In the genomic region with DNA sequence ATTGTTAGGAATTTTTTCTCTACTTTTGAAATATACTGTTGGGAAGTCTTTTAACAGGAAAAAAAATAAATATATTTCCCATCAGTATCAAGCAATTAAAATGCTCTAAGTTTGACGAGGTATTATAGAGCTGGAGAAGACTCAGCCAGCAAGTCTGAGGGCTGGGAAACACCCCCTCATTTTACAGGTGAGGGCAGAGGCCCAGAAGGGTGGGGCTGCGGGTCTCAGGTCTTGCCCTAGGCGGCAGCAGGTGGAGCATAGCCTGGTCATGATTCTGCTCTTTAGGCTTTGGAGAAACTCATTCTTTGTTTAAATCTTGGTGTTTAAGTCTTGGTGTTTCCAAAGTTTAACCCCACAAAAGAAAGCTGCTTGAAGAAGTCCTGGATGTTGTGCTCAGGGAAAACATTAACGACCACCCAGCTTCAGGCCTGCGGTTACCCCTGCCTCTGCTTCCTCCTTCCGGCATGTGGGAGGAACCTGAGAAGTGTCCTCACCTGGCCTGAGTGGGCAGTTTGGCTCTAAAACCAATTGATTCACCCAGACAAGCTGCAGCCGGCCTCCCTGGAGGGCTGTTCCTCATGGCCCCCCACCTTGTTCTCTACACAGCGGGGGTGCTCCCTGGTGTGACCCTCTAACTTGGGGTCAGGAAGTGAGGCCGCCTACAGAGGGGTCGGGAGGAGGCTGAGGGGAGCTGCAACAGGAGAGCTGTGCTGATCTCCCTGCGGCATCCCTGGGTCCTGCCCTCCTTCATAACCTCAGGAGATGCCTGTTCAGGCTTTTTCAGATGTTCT, we compare ENCODE assay signal across 31 cellular contexts.
"Had no signal": no experiment of that assay in that cellular context is flagged by ENCODE, and none has a peak within 500 bp of the region (broad histone marks: within the 10 kb centered on the region; RNA-seq: fewer than 3 reads in every experiment).

No MANE protein-coding gene starts in this region.

- H3K9me3 ChIP-seq: neutrophil, ovary, prostate gland, testis, thyroid gland, transverse colon, vagina had no signal

- H3K27ac ChIP-seq: lower lobe of right lung, neural progenitor cell, neutrophil, ovary, prostate gland, stomach, testis, thyroid gland, transverse colon, upper lobe of left lung, vagina had no signal

- ATAC-seq: left lobe of liver; left ventricle myocardium superior; lower lobe of right lung; natural killer cell; right cardiac atrium; sciatic nerve; stimulated activated naive B cell treated with anti-CD40 and anti-IgM and Interleukin-4, amounts not matched to agents 10 μg/mL and 1 μg/mL and 100 μg/mL, for 72 hours; stimulated activated naive CD8-positive, alpha-beta T cell treated with anti-CD3 and anti-CD28 coated beads, Interleukin-15, Interleukin-2, amounts not matched to agents 100 U/mL and 50 U/mL, for 24 hours had no signal

- H3K9ac ChIP-seq: neural progenitor cell had no signal

- H3K4me1 ChIP-seq: neural progenitor cell, prostate gland, stomach, testis, thyroid gland had no signal

- H3K4me3 ChIP-seq: lower lobe of right lung, neural progenitor cell, ovary, prostate gland, skin epidermis, stomach, testis, thyroid gland, transverse colon, upper lobe of left lung, vagina had no signal

- DNase-seq: hypothalamus; islet precursor cell; left ventricle myocardium superior; lower lobe of right lung; mesendoderm; naive B cell; natural killer cell; nephron progenitor cell; occipital lobe; ovary; retina; right cardiac atrium; stimulated activated CD4-positive, alpha-beta T cell treated with anti-CD3 and anti-CD28 coated beads, Interleukin-12 subunit alpha, Interleukin-12 subunit beta, amount 100 ng/mL, for 4 hours; stimulated activated CD4-positive, alpha-beta T cell treated with anti-CD3 and anti-CD28 coated beads, Interleukin-15, amount 100 ng/mL, for 24 hours; stimulated activated CD4-positive, alpha-beta T cell treated with anti-CD3 and anti-CD28 coated beads, Interleukin-2, amount 100 ng/mL, for 24 hours; stimulated activated CD4-positive, alpha-beta T cell treated with anti-CD3 and anti-CD28 coated beads, Interleukin-4, amount 100 ng/mL, for 1 hour; stimulated activated naive B cell treated with anti-CD40 and anti-IgM and Interleukin-4, amounts not matched to agents 10 μg/mL and 1 μg/mL and 100 μg/mL, for 72 hours; stimulated activated naive CD8-positive, alpha-beta T cell treated with anti-CD3 and anti-CD28 coated beads, Interleukin-15, Interleukin-2, amounts not matched to agents 100 U/mL and 50 U/mL, for 24 hours; stomach; testis; thyroid gland; transverse colon had no signal

- H3K4me1 Mint-ChIP-seq: naive B cell; natural killer cell; neural progenitor cell; stimulated activated naive B cell treated with anti-CD40 and anti-IgM and Interleukin-4, amounts not matched to agents 10 μg/mL and 1 μg/mL and 100 μg/mL, for 72 hours had no signal

- H3K27ac Mint-ChIP-seq: mesothelial cell of epicardium; naive B cell; natural killer cell; neural progenitor cell; stimulated activated naive B cell treated with anti-CD40 and anti-IgM and Interleukin-4, amounts not matched to agents 10 μg/mL and 1 μg/mL and 100 μg/mL, for 72 hours had no signal

- H2AFZ ChIP-seq: neural progenitor cell had no signal

- H3K27me3 ChIP-seq: neural progenitor cell, neutrophil, ovary, stomach, testis, thyroid gland, transverse colon, upper lobe of left lung, vagina had no signal

- H3K4me2 ChIP-seq: neural progenitor cell had no signal

- H3K4me3 Mint-ChIP-seq: mesothelial cell of epicardium; naive B cell; natural killer cell; nephron progenitor cell; neural progenitor cell; stimulated activated naive B cell treated with anti-CD40 and anti-IgM and Interleukin-4, amounts not matched to agents 10 μg/mL and 1 μg/mL and 100 μg/mL, for 72 hours had no signal

- H3K36me3 Mint-ChIP-seq: mesothelial cell of epicardium, natural killer cell had no signal

- H3K9me3 Mint-ChIP-seq: natural killer cell had no signal

- H3K36me3 ChIP-seq: lower lobe of right lung, neural progenitor cell, neutrophil, ovary, prostate gland, stomach, thyroid gland, transverse colon, upper lobe of left lung, vagina had no signal
